9 cellular contexts compared by ENCODE assay signal in genomic region chr1:59290173-59290954, GRCh38. TPM values are rescaled to one million over a fixed set of nuclear protein-coding genes. Genes with fewer than 3 reads are reported as not detected.
DNase-seq lines count a peak whose midpoint lies in the region; ATAC-seq and TF ChIP-seq lines count a peak whose summit lies in the region.
"Had no signal": no experiment of that assay in that cellular context is flagged by ENCODE, and none has a peak within 500 bp of the region (broad histone marks: within the 10 kb centered on the region; RNA-seq: fewer than 3 reads in every experiment).

No MANE protein-coding gene starts in this region.

- 86% methylated on average over 8 of the region's 9 CpGs for WGBS in SK-N-SH (ENCODE audit: low lambda C conversion rate)
- 82 to 83% methylated on average over 3 to 8 of the region's 9 CpGs for WGBS in gastroesophageal sphincter (ENCODE audit: low coverage in 1 of 2), 2 donors
- WGBS in stomach, 5 donors: 50 to 71% (median 57%) methylated on average over 9 of the region's 9 CpGs

- no peaks in the 10 kb centered on the region for H3K27me3 ChIP-seq in HL-60 (ENCODE audit: insufficient read depth, poor library complexity, severe bottlenecking)
- no peaks in the 10 kb centered on the region for H3K27me3 ChIP-seq in SK-N-SH (ENCODE audit: insufficient read depth)
- H3K27me3 ChIP-seq in gastroesophageal sphincter: no peaks in the 10 kb centered on the region
- no peaks in the 10 kb centered on the region for H3K27me3 ChIP-seq in stomach

- TF ChIP-seq CTCF in HL-60 (IDR thresholded peaks at IDR 0.05; ENCODE audit: insufficient read depth, low read length): peak; percentile 20
- TF ChIP-seq CTCF in SK-N-SH (IDR thresholded peaks at IDR 0.05): peak; percentile 53
- peak in 1 of 4 experiments; percentile 36 for TF ChIP-seq CTCF in gastroesophageal sphincter (IDR thresholded peaks at IDR 0.05)
- TF ChIP-seq CTCF in stomach (IDR thresholded peaks at IDR 0.05): peak in 3 of 7 experiments; percentile 21 to 50 (median 46)

- TF ChIP-seq EP300 in SK-N-SH (IDR thresholded peaks at IDR 0.05; ENCODE audit: borderline replicate concordance in 1 of 2, low read depth in 1 of 2, low read length in 1 of 2): no peak
- TF ChIP-seq EP300 in gastroesophageal sphincter (IDR thresholded peaks at IDR 0.05): no peak
- TF ChIP-seq EP300 in stomach (IDR thresholded peaks at IDR 0.05): no peak

- intact Hi-C loops in stomach (cut with DNase I; ENCODE audit: low total_unique reads): no loop called here

- POLR2A ChIA-PET in SK-N-SH (lab: Yijun Ruan, JAX): no interaction called here

- ATAC-seq in GM21515 (IDR thresholded peaks at IDR 0.05; ENCODE audit: unreplicated experiment): peak; percentile 65
- peak; percentile 24 for ATAC-seq in gastroesophageal sphincter

- no peaks in the 10 kb centered on the region for H3K79me2 ChIP-seq in SK-N-SH (ENCODE audit: insufficient read depth)

- no peak overlapping the region for H3K4me2 ChIP-seq in SK-N-SH

- no peak overlapping the region for H2AFZ ChIP-seq in SK-N-SH (ENCODE audit: low read depth)

- no peaks in the 10 kb centered on the region for H4K20me1 ChIP-seq in SK-N-SH (ENCODE audit: insufficient read depth)

- H3K9me3 ChIP-seq in SK-N-SH (no peaks in the 10 kb centered on the region), gastroesophageal sphincter (no peaks in the 10 kb centered on the region), stomach (no peaks in the 10 kb centered on the region)
- H3K9me3 ChIP-seq: thoracic aorta had no signal

- TF ChIP-seq RAD21 in SK-N-SH (IDR thresholded peaks at IDR 0.05; ENCODE audit: low read length): peak; percentile 61

- no peak overlapping the region for H3K27ac ChIP-seq in HL-60 (replicated peaks)
- H3K27ac ChIP-seq in SK-N-SH (ENCODE audit: low read depth in 2 of 2, low read length in 1 of 2): no peak overlapping the region
- H3K27ac ChIP-seq in gastroesophageal sphincter: no peak overlapping the region
- no peak overlapping the region for H3K27ac ChIP-seq in stomach
- H3K27ac ChIP-seq: thoracic aorta had no signal

- no peaks in the 10 kb centered on the region for H3K9me2 ChIP-seq in SK-N-SH

- CTCF ChIA-PET in SK-N-SH (lab: Yijun Ruan, JAX): interaction anchor here (0.6 to 1.8 kb wide), 7 partner anchors 10 to 504 kb away, joined by 3 to 7 read pairs (median 3); no protein-coding TSS in a partner anchor

- H3K4me3 ChIP-seq in HL-60 (replicated peaks; ENCODE audit: insufficient read depth, low read length): no peak overlapping the region
- no peak overlapping the region; a peak in 1 of 4 replicates for H3K4me3 ChIP-seq in SK-N-SH (ENCODE audit: low read depth in 2 of 2, low read length in 1 of 2)
- H3K4me3 ChIP-seq in gastroesophageal sphincter: no peak overlapping the region
- H3K4me3 ChIP-seq in stomach: no peak overlapping the region
- H3K4me3 ChIP-seq: thoracic aorta had no signal

- H3K9ac ChIP-seq in SK-N-SH: no peak overlapping the region

- H3F3A ChIP-seq in SK-N-SH (replicated peaks; ENCODE audit: insufficient read depth): no peaks in the 10 kb centered on the region

- H3K36me3 ChIP-seq in SK-N-SH (replicated peaks in 1 of 2; ENCODE audit: control insufficient read depth in 1 of 2, insufficient read depth in 2 of 2, low read length in 1 of 2) (peaks cover 0 to 3% of the 10 kb centered on the region in 2 experiments), gastroesophageal sphincter (no peaks in the 10 kb centered on the region), stomach (no peaks in the 10 kb centered on the region)
- H3K36me3 ChIP-seq: thoracic aorta had no signal

- H3K4me1 ChIP-seq in SK-N-SH (ENCODE audit: control insufficient read depth in 1 of 2, insufficient read depth in 2 of 2, low read depth in 1 of 2, low read length in 1 of 2): no peaks in the 10 kb centered on the region
- peaks cover 0 to 3% (median under 1%) of the 10 kb centered on the region in 3 donors for H3K4me1 ChIP-seq in gastroesophageal sphincter
- peaks cover 3 to 10% (median 7%) of the 10 kb centered on the region in 4 donors for H3K4me1 ChIP-seq in stomach

- peak; percentile 57 for DNase-seq in NCI-H82 (lab: John Stamatoyannopoulos, UW)
- DNase-seq in NCI-H82 treated with DMSO at 0.1 percent for 48 hours (lab: John Stamatoyannopoulos, UW; ENCODE audit: unreplicated experiment): no peak
- DNase-seq in HL-60 (ENCODE audit: low read depth in 1 of 2, low spot score in 1 of 2): peak; percentile 45 to 73
- peak; percentile 42 for DNase-seq in SK-N-SH
- peak; percentile 57 for DNase-seq in stomach
- DNase-seq in NCI-H774 (lab: John Stamatoyannopoulos, UW): no peak

- no peak for TF ChIP-seq POLR2A in gastroesophageal sphincter (IDR thresholded peaks at IDR 0.05)
- TF ChIP-seq POLR2A in stomach (IDR thresholded peaks at IDR 0.05): no peak

TF ChIP-seq in SK-N-SH, 30 proteins besides CTCF, POLR2A, EP300 and RAD21:
- TF ChIP-seq GABPA (IDR thresholded peaks at IDR 0.05; ENCODE audit: low read depth): no peak
- peak; percentile 42; the same call in 1 of the 2 replicates for TF ChIP-seq SMC3 (IDR thresholded peaks at IDR 0.05; ENCODE audit: low read depth, low read length)
- TF ChIP-seq EZH2phosphoT487 (IDR thresholded peaks at IDR 0.05; ENCODE audit: borderline replicate concordance, low read depth): no peak

RNA-seq across cellular contexts. Expression of gene FGGY, which starts 6.5 kb away (rescaled TPM):
- 10.3 and 13.3 TPM in 2 replicates for polyA plus RNA-seq in SK-N-SH (2012; rRNA removed)
- 10.1 and 11.0 TPM in 2 replicates for polyA plus RNA-seq in SK-N-SH (2012; cell fraction: cytosol; rRNA removed)
- polyA plus RNA-seq in SK-N-SH (2012; cell fraction: nucleus; rRNA removed): 6.0 and 9.4 TPM in 2 replicates
- 10 to 100 TPM; 19.0 to 29.6 (median 25.2) TPM for total RNA-seq in gastroesophageal sphincter
- 10 to 100 TPM in 2 of 5 donors, 1 to 10 TPM in 3; 6.2 to 40.6 (median 6.5) TPM for total RNA-seq in stomach
- polyA plus RNA-seq in stomach: 10 to 100 TPM in 2 of 3 donors, 1 to 10 TPM in 1; 9.8 to 12.3 (median 11.8) TPM

Comparison
In these comparisons a context has a peak if more than half of its experiments do, and no peak if none do; other contexts are left out.
1. DNase-seq: peak in NCI-H82 (single experiment), HL-60 (2 of 2), SK-N-SH (single experiment) and stomach (single experiment); none in NCI-H82 treated with DMSO at 0.1 percent for 48 hours (single experiment) and NCI-H774 (single experiment).